ENCODE assay signal across 8 cellular contexts in genomic region chr1:26697978-26698849, GRCh38. TPM values are rescaled to one million over a fixed set of nuclear protein-coding genes. Genes with fewer than 3 reads are reported as not detected.
DNase-seq lines count a peak whose midpoint lies in the region; ATAC-seq and TF ChIP-seq lines count a peak whose summit lies in the region.

No MANE protein-coding gene starts in this region.

- H3K79me2 ChIP-seq in osteoblast (ENCODE audit: insufficient read depth, low read length), result peaks cover 69% of the 10 kb centered on the region

- peak; percentile 41 for ATAC-seq in Panc1
- ATAC-seq in GM18505 (IDR thresholded peaks at IDR 0.05; ENCODE audit: unreplicated experiment), result no peak

- intact Hi-C loops in Panc1 (cut with micrococcal nuclease; ENCODE audit: unreplicated experiment) (loop anchor here (5.0 kb wide), 1 partner anchor 89 kb away; the partner anchor contains the start of gene PIGV), adrenal gland (cut with DNase I) (loop anchor here (5.0 kb wide), 1 partner anchor 84 kb away; no protein-coding TSS in a partner anchor), head of caudate nucleus (cut with DNase I) (loop anchor here (10.0 kb wide), 1 partner anchor 537 kb away; the partner anchor contains the start of gene WDTC1)

- in situ Hi-C loops in Panc1 (cut with HindIII; ENCODE audit: low pct_unique_long_range_greater_than_20kb, low sequenced_read_pairs), result no loop called here

- DNase-seq in NK-92 treated with Interleukin-12 subunit alpha and Interleukin-12 subunit beta, amount 100 ng/mL, for 24 hours (lab: John Stamatoyannopoulos, UW), result peak; percentile 33
- DNase-seq in NK-92 (lab: John Stamatoyannopoulos, UW; ENCODE audit: unreplicated experiment), result no peak
- peak; percentile 98 for DNase-seq in LNCaP clone FGC (ENCODE audit: low read depth)
- peak; percentile 93 for DNase-seq in Panc1 (ENCODE audit: low read depth, low spot score)
- DNase-seq in adrenal gland, result peak; percentile 54 to 86 (median 67)
- DNase-seq in head of caudate nucleus, result peak in 32 of 42 donors; percentile 8 to 78 (median 44)
- peak; percentile 98 for DNase-seq in osteoblast (ENCODE audit: insufficient read length, low spot score, missing footprints)

- CTCF ChIA-PET in Panc1 (lab: Charles Lee), result interaction anchor here (1.8 kb wide), 1 partner anchor 21 kb away, joined by 5 read pairs; no protein-coding TSS in a partner anchor

- H3K36me3 ChIP-seq in Panc1 (ENCODE audit: control insufficient read depth, insufficient read depth, low read length) (peaks cover 3% of the 10 kb centered on the region), adrenal gland (replicated peaks in 1 of 2) (no peaks in the 10 kb centered on the region), osteoblast (ENCODE audit: insufficient read depth, low read length) (no peaks in the 10 kb centered on the region)

- BruUV-seq in Panc1 (replicated peaks; lab: Mats Ljungman, UMichigan), result TSS peak; percentile 68

- TF ChIP-seq POLR2A in adrenal gland (IDR thresholded peaks at IDR 0.05) (peak; percentile 20 to 91), GM18505 (IDR thresholded peaks at IDR 0.05; ENCODE audit: borderline replicate concordance, extremely low read depth, insufficient read depth, insufficient read length) (no peak)

- H3K4me2 ChIP-seq in osteoblast (ENCODE audit: insufficient read depth, low read length), result peak overlapping the region; percentile 98

- H3K4me3 ChIP-seq in LNCaP clone FGC (ENCODE audit: low read depth, low read length) (peak overlapping the region; percentile 67), Panc1 (ENCODE audit: low read depth in 2 of 2, low read length in 2 of 2) (peak overlapping the region; percentile 71 to 80), adrenal gland (peak overlapping the region in 3 of 4 donors; percentile 59 to 98 (median 87)), osteoblast (ENCODE audit: insufficient read depth, low read length) (peak overlapping the region; percentile 79)

- H3K27me3 ChIP-seq in Panc1 (ENCODE audit: control insufficient read depth, insufficient read depth, low read length), result no peaks in the 10 kb centered on the region
- H3K27me3 ChIP-seq in adrenal gland, result no peaks in the 10 kb centered on the region
- H3K27me3 ChIP-seq in osteoblast (ENCODE audit: insufficient read depth, low read length), result no peaks in the 10 kb centered on the region

- no peak overlapping the region for H2AFZ ChIP-seq in osteoblast (ENCODE audit: low read length)

- peaks cover 55% of the 10 kb centered on the region for H4K20me1 ChIP-seq in osteoblast (ENCODE audit: insufficient read depth, low read length)

- no peaks in the 10 kb centered on the region for H3K9me3 ChIP-seq in Panc1 (ENCODE audit: control insufficient read depth, insufficient read depth, low read depth, low read length)
- H3K9me3 ChIP-seq in adrenal gland (replicated peaks in 1 of 3), result no peaks in the 10 kb centered on the region
- H3K9me3 ChIP-seq in osteoblast (ENCODE audit: low read depth, low read length), result no peaks in the 10 kb centered on the region

- H3K27ac ChIP-seq in Panc1 (ENCODE audit: low read length) (peak overlapping the region; percentile 84), adrenal gland (peak overlapping the region in 4 of 5 donors; percentile 88 to 100 (median 94)), osteoblast (ENCODE audit: low read depth, low read length) (peak overlapping the region; percentile 72)

- POLR2A ChIA-PET in Panc1 (lab: Charles Lee), result interaction anchor here (0.5 to 1.0 kb wide), 4 partner anchors 15 to 198 kb away, joined by 3 to 5 read pairs (median 4); no protein-coding TSS in a partner anchor

- H3K4me1 ChIP-seq in Panc1 (ENCODE audit: control insufficient read depth, insufficient read depth, low read length), result peaks cover 61% of the 10 kb centered on the region
- H3K4me1 ChIP-seq in adrenal gland (replicated peaks in 1 of 2), result peaks cover 58 to 71% of the 10 kb centered on the region in 2 donors
- H3K4me1 ChIP-seq in osteoblast (ENCODE audit: insufficient read depth, low read length), result peaks cover 70% of the 10 kb centered on the region

- 0 to 1% (median 0%) methylated on average over 1 to 8 of the region's 8 CpGs for WGBS in adrenal gland, 4 donors

- TF ChIP-seq CTCF in LNCaP clone FGC (IDR thresholded peaks at IDR 0.05; ENCODE audit: control insufficient read depth, extremely low read depth, insufficient read depth) (no peak), Panc1 (IDR thresholded peaks at IDR 0.05) (no peak), adrenal gland (IDR thresholded peaks at IDR 0.05) (no peak), osteoblast (IDR thresholded peaks at IDR 0.05; ENCODE audit: extremely low read depth, low read depth, low read length) (no peak)

RNA-seq across cellular contexts. Expression of gene ARID1A, which starts 2.4 kb away (rescaled TPM):
- total RNA-seq in Panc1 (2021; ENCODE audit: unreplicated experiment) (110 TPM), adrenal gland (10 to 100 TPM; 35.0 to 90.3 (median 57.0) TPM), osteoblast (22.8 and 23.6 TPM in 2 replicates)
- polyA plus RNA-seq in Panc1 (2012; ENCODE audit: insufficient read length), result 130 TPM
- 10 to 100 TPM; 11.3 to 33.7 (median 24.5) TPM for polyA plus RNA-seq in adrenal gland
